In the genomic region with DNA sequence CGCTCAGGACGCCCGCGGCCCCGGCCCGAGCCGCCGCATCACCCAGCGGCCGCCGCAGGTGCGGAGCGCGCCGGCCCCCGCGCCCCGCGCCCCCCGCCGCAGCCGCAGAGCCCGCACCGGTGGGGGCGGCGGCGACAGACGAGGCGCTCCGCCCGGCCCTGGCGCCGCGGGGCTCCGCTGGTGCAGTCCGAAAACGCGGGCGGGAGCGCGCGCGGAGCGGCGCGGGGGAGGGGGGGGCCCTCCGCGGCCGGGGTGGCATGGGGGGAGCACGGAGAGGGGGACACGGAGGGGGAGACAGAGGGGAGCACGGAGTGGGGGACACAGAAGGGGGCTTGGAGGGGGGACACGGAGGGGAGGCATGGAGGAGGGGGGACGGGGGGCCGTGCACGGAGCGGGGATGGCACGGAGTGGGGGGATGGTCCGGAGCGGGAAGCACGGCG, we compare ENCODE assay signal across 1 cellular context.
TF ChIP-seq lines count a peak whose summit lies in the region.

AATK (minus strand) TSS at position 189 of the 440 bp plus-strand sequence. CDS start 229 bp downstream, outside the sequence.

TF ChIP-seq in GM23338, 12 proteins besides CTCF, POLR2A, EP300 and RAD21 (continued from another document):
- TF ChIP-seq, protein P1, sequence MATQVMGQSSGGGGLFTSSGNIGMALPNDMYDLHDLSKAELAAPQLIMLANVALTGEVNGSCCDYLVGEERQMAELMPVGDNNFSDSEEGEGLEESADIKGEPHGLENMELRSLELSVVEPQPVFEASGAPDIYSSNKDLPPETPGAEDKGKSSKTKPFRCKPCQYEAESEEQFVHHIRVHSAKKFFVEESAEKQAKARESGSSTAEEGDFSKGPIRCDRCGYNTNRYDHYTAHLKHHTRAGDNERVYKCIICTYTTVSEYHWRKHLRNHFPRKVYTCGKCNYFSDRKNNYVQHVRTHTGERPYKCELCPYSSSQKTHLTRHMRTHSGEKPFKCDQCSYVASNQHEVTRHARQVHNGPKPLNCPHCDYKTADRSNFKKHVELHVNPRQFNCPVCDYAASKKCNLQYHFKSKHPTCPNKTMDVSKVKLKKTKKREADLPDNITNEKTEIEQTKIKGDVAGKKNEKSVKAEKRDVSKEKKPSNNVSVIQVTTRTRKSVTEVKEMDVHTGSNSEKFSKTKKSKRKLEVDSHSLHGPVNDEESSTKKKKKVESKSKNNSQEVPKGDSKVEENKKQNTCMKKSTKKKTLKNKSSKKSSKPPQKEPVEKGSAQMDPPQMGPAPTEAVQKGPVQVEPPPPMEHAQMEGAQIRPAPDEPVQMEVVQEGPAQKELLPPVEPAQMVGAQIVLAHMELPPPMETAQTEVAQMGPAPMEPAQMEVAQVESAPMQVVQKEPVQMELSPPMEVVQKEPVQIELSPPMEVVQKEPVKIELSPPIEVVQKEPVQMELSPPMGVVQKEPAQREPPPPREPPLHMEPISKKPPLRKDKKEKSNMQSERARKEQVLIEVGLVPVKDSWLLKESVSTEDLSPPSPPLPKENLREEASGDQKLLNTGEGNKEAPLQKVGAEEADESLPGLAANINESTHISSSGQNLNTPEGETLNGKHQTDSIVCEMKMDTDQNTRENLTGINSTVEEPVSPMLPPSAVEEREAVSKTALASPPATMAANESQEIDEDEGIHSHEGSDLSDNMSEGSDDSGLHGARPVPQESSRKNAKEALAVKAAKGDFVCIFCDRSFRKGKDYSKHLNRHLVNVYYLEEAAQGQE (IDR thresholded peaks at IDR 0.05; ENCODE audit: unreplicated experiment): no peak
- no peak for TF ChIP-seq ZNF331 (CRISPR knock-in tag; IDR thresholded peaks at IDR 0.05; ENCODE audit: low read depth)
- TF ChIP-seq NANOG (IDR thresholded peaks at IDR 0.05; ENCODE audit: borderline replicate concordance): no peak
- TF ChIP-seq, protein P2, sequence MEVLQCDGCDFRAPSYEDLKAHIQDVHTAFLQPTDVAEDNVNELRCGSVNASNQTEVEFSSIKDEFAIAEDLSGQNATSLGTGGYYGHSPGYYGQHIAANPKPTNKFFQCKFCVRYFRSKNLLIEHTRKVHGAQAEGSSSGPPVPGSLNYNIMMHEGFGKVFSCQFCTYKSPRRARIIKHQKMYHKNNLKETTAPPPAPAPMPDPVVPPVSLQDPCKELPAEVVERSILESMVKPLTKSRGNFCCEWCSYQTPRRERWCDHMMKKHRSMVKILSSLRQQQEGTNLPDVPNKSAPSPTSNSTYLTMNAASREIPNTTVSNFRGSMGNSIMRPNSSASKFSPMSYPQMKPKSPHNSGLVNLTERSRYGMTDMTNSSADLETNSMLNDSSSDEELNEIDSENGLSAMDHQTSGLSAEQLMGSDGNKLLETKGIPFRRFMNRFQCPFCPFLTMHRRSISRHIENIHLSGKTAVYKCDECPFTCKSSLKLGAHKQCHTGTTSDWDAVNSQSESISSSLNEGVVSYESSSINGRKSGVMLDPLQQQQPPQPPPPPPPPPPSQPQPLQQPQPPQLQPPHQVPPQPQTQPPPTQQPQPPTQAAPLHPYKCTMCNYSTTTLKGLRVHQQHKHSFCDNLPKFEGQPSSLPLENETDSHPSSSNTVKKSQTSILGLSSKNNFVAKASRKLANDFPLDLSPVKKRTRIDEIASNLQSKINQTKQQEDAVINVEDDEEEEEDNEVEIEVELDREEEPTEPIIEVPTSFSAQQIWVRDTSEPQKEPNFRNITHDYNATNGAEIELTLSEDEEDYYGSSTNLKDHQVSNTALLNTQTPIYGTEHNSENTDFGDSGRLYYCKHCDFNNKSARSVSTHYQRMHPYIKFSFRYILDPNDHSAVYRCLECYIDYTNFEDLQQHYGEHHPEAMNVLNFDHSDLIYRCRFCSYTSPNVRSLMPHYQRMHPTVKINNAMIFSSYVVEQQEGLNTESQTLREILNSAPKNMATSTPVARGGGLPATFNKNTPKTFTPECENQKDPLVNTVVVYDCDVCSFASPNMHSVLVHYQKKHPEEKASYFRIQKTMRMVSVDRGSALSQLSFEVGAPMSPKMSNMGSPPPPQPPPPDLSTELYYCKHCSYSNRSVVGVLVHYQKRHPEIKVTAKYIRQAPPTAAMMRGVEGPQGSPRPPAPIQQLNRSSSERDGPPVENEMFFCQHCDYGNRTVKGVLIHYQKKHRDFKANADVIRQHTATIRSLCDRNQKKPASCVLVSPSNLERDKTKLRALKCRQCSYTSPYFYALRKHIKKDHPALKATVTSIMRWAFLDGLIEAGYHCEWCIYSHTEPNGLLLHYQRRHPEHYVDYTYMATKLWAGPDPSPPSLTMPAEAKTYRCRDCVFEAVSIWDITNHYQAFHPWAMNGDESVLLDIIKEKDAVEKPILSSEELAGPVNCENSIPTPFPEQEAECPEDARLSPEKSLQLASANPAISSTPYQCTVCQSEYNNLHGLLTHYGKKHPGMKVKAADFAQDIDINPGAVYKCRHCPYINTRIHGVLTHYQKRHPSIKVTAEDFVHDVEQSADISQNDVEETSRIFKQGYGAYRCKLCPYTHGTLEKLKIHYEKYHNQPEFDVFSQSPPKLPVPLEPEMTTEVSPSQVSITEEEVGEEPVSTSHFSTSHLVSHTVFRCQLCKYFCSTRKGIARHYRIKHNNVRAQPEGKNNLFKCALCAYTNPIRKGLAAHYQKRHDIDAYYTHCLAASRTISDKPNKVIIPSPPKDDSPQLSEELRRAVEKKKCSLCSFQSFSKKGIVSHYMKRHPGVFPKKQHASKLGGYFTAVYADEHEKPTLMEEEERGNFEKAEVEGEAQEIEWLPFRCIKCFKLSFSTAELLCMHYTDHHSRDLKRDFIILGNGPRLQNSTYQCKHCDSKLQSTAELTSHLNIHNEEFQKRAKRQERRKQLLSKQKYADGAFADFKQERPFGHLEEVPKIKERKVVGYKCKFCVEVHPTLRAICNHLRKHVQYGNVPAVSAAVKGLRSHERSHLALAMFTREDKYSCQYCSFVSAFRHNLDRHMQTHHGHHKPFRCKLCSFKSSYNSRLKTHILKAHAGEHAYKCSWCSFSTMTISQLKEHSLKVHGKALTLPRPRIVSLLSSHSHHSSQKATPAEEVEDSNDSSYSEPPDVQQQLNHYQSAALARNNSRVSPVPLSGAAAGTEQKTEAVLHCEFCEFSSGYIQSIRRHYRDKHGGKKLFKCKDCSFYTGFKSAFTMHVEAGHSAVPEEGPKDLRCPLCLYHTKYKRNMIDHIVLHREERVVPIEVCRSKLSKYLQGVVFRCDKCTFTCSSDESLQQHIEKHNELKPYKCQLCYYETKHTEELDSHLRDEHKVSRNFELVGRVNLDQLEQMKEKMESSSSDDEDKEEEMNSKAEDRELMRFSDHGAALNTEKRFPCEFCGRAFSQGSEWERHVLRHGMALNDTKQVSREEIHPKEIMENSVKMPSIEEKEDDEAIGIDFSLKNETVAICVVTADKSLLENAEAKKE (CRISPR knock-in tag; IDR thresholded peaks at IDR 0.05): no peak
- TF ChIP-seq EZH2 (IDR thresholded peaks at IDR 0.05; ENCODE audit: low read depth, unreplicated experiment): no peak
- TF ChIP-seq ZNF114 (CRISPR knock-in tag; IDR thresholded peaks at IDR 0.05): no peak
- no peak for TF ChIP-seq POLR2AphosphoS5 (IDR thresholded peaks at IDR 0.05; ENCODE audit: low read depth)
- no peak for TF ChIP-seq STAT1 (IDR thresholded peaks at IDR 0.05; ENCODE audit: unreplicated experiment)
